In the genomic region with DNA sequence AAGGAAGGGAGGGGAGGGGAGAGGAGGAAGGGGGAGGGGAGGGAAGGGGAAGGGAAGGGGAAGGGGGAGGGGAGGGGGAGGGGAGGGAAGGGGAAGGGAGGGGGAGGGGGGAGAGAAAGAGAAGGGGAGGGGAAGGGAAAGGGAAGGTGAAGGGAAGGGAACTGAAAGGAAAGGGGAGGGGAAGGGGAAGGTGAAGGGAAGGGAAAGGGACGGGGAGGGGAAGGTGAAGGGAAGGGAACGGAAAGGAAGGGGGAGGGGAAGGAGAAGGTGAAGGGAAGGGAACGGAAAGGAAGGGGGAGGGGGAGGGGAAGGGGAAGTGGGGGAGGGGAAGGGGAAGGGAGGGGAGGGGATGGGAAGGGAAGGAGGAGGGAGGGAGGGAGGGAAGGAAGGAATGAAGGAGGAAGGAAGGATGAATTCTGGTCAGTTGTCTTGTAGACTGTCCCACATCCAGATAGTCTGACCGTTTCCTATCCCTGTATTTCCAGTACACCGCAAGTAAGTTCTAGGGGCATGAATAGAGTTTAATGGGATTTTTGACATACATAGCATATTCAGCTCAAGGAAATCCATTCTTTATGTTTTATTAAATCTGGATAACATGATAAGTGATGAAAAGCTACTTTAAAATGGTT, we compare ENCODE assay signal across 28 cellular contexts. TPM values are rescaled to one million over a fixed set of nuclear protein-coding genes. Genes with fewer than 3 reads are reported as not detected.
A peak's percentile ranks its signal among the peaks of the same experiment; 100 is the strongest.
DNase-seq lines count a peak whose midpoint lies in the region; ATAC-seq, FAIRE-seq and TF ChIP-seq lines count a peak whose summit lies in the region.
"Had no signal": no experiment of that assay in that cellular context is flagged by ENCODE, and none has a peak within 500 bp of the region (broad histone marks: within the 10 kb centered on the region; RNA-seq: fewer than 3 reads in every experiment).

No MANE protein-coding gene starts in this region.

- no peaks in the 10 kb centered on the region for H3K9me3 ChIP-seq in K562 (replicated peaks; ENCODE audit: control insufficient read depth, insufficient read depth, low read depth, low read length)
- H3K9me3 ChIP-seq in esophagus muscularis mucosa, result no peaks in the 10 kb centered on the region
- H3K9me3 ChIP-seq: BE2C, BLaER1, Caco-2 had no signal

- H3K79me1 ChIP-seq in mesendoderm (ENCODE audit: low read length), result no peaks in the 10 kb centered on the region

- no peak overlapping the region for H3K23ac ChIP-seq in mesendoderm (ENCODE audit: low read length)

- H2AFZ ChIP-seq in GM23338 (no peak overlapping the region), K562 (ENCODE audit: low read depth, low read length) (no peak overlapping the region)

- no peak overlapping the region for H3K4me3 Mint-ChIP-seq in GM23338
- H3K4me3 Mint-ChIP-seq: CD14-positive monocyte; CD4-positive, alpha-beta memory T cell; CD4-positive, CD25-positive, alpha-beta regulatory T cell; CD8-positive, alpha-beta memory T cell had no signal

- H3K4me3 ChIP-seq in GM23338, result no peak overlapping the region
- H3K4me3 ChIP-seq in K562, result no peak overlapping the region
- no peak overlapping the region for H3K4me3 ChIP-seq in mesendoderm (ENCODE audit: low read length)
- H3K4me3 ChIP-seq in esophagus muscularis mucosa, result no peak overlapping the region
- H3K4me3 ChIP-seq: BLaER1, GM12878 had no signal

- no peak for TF ChIP-seq RAD21 in K562 (CRISPR knock-in tag; conservative IDR thresholded peaks at IDR 0.05 in 1 of 2, IDR thresholded peaks at IDR 0.05 in 1 of 2)

- H3K4me1 Mint-ChIP-seq in GM23338, result peaks cover 6% of the 10 kb centered on the region; the same call in 1 of the 3 replicates
- H3K4me1 Mint-ChIP-seq: CD8-positive, alpha-beta memory T cell had no signal

- CTCF ChIA-PET in K562 (lab: Yijun Ruan, JAX; ENCODE audit: low intra/inter-chr PET ratio), result no interaction called here

- no peak overlapping the region for H3K4me2 ChIP-seq in GM23338
- no peak overlapping the region for H3K4me2 ChIP-seq in K562 (ENCODE audit: insufficient read depth, low read length)
- no peak overlapping the region for H3K4me2 ChIP-seq in mesendoderm (ENCODE audit: low read length)
- H3K4me2 ChIP-seq: BLaER1 had no signal

- H3K27me3 ChIP-seq in GM23338 (ENCODE audit: insufficient read depth) (no peaks in the 10 kb centered on the region), K562 (ENCODE audit: control insufficient read depth in 2 of 2, insufficient read depth in 2 of 2, low read length in 2 of 2) (no peaks in the 10 kb centered on the region; a peak in 2 of 5 replicates), mesendoderm (ENCODE audit: insufficient read depth, low read length, poor library complexity) (no peaks in the 10 kb centered on the region), esophagus muscularis mucosa (no peaks in the 10 kb centered on the region)
- H3K27me3 ChIP-seq: BLaER1 had no signal

- no peak for TF ChIP-seq POLR2A in K562 (conservative IDR thresholded peaks at IDR 0.05)
- TF ChIP-seq POLR2A in esophagus muscularis mucosa (IDR thresholded peaks at IDR 0.05; ENCODE audit: low read depth), result no peak

- H4K20me1 ChIP-seq in GM23338 (replicated peaks; ENCODE audit: insufficient read depth) (no peaks in the 10 kb centered on the region), K562 (replicated peaks; ENCODE audit: control insufficient read depth, insufficient read depth, low read length) (no peaks in the 10 kb centered on the region)
- H4K20me1 ChIP-seq: BLaER1 had no signal

- no peak overlapping the region for H2BK15ac ChIP-seq in mesendoderm (replicated peaks; ENCODE audit: low read depth)

- no peak for FAIRE-seq in K562 (lab: Jason Lieb, UNC)
- FAIRE-seq: GM12878, GM12892, GM18507 had no signal

- H2BK5ac ChIP-seq in mesendoderm (ENCODE audit: low read length), result no peak overlapping the region

- POLR2A ChIA-PET in K562 (lab: Yijun Ruan, JAX), result no interaction called here

- H3K9me3 Mint-ChIP-seq in GM23338, result no peaks in the 10 kb centered on the region
- H3K9me3 Mint-ChIP-seq: CD4-positive, alpha-beta memory T cell; CD4-positive, CD25-positive, alpha-beta regulatory T cell; CD8-positive, alpha-beta memory T cell had no signal

- H3K27ac ChIP-seq in GM23338 (ENCODE audit: low read depth) (no peak overlapping the region), K562 (ENCODE audit: extremely low read depth, low read depth, low read length) (no peak overlapping the region), mesendoderm (ENCODE audit: low read depth, low read length) (no peak overlapping the region), esophagus muscularis mucosa (replicated peaks in 1 of 4) (no peak overlapping the region)
- H3K27ac ChIP-seq: BLaER1 had no signal

- H3K27me3 Mint-ChIP-seq in GM23338 (ENCODE audit: insufficient read depth, low read depth, poor library complexity), result peaks cover 3% of the 10 kb centered on the region
- H3K27me3 Mint-ChIP-seq: CD4-positive, alpha-beta memory T cell; CD4-positive, CD25-positive, alpha-beta regulatory T cell; CD8-positive, alpha-beta memory T cell had no signal

- H3K9ac ChIP-seq in K562 (ENCODE audit: insufficient read depth in 1 of 2, low read depth in 2 of 2, low read length in 2 of 2) (no peak overlapping the region), mesendoderm (ENCODE audit: low read length) (no peak overlapping the region)
- H3K9ac ChIP-seq: BLaER1 had no signal

- H3K18ac ChIP-seq in mesendoderm (ENCODE audit: low read length), result no peak overlapping the region

- intact Hi-C loops in K562 (cut with micrococcal nuclease), result no loop called here
- intact Hi-C loops in esophagus muscularis mucosa (cut with DNase I), result no loop called here

- TF ChIP-seq EP300 in K562 (IDR thresholded peaks at IDR 0.05; ENCODE audit: low read length), result no peak
- no peak for TF ChIP-seq EP300 in esophagus muscularis mucosa (IDR thresholded peaks at IDR 0.05)

- H3K36me3 ChIP-seq in GM23338 (ENCODE audit: insufficient read depth), result peaks cover 5% of the 10 kb centered on the region; the same call in 1 of the 2 replicates
- H3K36me3 ChIP-seq in K562 (ENCODE audit: control insufficient read depth, insufficient read depth, low read length), result no peaks in the 10 kb centered on the region
- H3K36me3 ChIP-seq in mesendoderm (ENCODE audit: control insufficient read depth, insufficient read depth, low read length), result no peaks in the 10 kb centered on the region
- H3K36me3 ChIP-seq in esophagus muscularis mucosa, result peaks cover 0 to 29% (median 0%) of the 10 kb centered on the region in 4 donors
- H3K36me3 ChIP-seq: BE2C had no signal

- peak; percentile 12 for DNase-seq in CMK (ENCODE audit: low read depth)
- peak; percentile 25 for DNase-seq in GM23338 (ENCODE audit: low spot score)
- no peak for DNase-seq in K562 (ENCODE audit: extremely low read depth in 1 of 4, low spot score in 3 of 4)
- DNase-seq in mesendoderm, result peak; percentile 8
- no peak for DNase-seq in NCI-H2081 (lab: John Stamatoyannopoulos, UW)
- DNase-seq in cerebellum (ENCODE audit: low spot score), result no peak
- DNase-seq in esophagus muscularis mucosa (ENCODE audit: extremely low spot score), result no peak
- DNase-seq: 8988T; ACHN; BE2C; C1 segment of cervical spinal cord; Caco-2; Calu3; CD4-positive, alpha-beta memory T cell; CD4-positive, CD25-positive, alpha-beta regulatory T cell; CD8-positive, alpha-beta memory T cell; DMS 273 treated with DMSO at 0.1 percent for 48 hours; DMS153; DMS53; DMS79; DND-41; EL; GDM1 had no signal

- WGBS in K562 (ENCODE audit: insufficient coverage, low coverage, missing lambda C conversion rate), result no CpG with 5 or more reads among the region's 5 CpGs
- WGBS in mesendoderm (ENCODE audit: extremely low coverage, insufficient coverage, low lambda C conversion rate), result no CpG with 5 or more reads among the region's 5 CpGs
- WGBS in esophagus muscularis mucosa, result 85% methylated on average over 4 of the region's 5 CpGs

- H4K5ac ChIP-seq in mesendoderm (ENCODE audit: low read length), result no peak overlapping the region

- TF ChIP-seq CTCF in GM23338 (conservative IDR thresholded peaks at IDR 0.05; ENCODE audit: low read depth in 2 of 2) (no peak), K562 (IDR thresholded peaks at IDR 0.05 in 2 of 3, conservative IDR thresholded peaks at IDR 0.05 in 1 of 3; ENCODE audit: insufficient read depth in 2 of 3, low read depth in 1 of 3, low read length in 3 of 3) (no peak), esophagus muscularis mucosa (IDR thresholded peaks at IDR 0.05) (no peak)

- H3K4ac ChIP-seq in mesendoderm (ENCODE audit: low read depth, low read length), result no peak overlapping the region

- H3K36me3 Mint-ChIP-seq in GM23338 (ENCODE audit: low read depth), result peaks cover 4% of the 10 kb centered on the region; the same call in 1 of the 3 replicates

- H3K4me1 ChIP-seq in GM23338 (ENCODE audit: insufficient read depth) (no peaks in the 10 kb centered on the region), K562 (replicated peaks in 1 of 2; ENCODE audit: control insufficient read depth in 2 of 2, insufficient read depth in 2 of 2, low read length in 2 of 2) (no peaks in the 10 kb centered on the region), mesendoderm (ENCODE audit: control insufficient read depth, low read depth, low read length) (no peaks in the 10 kb centered on the region), esophagus muscularis mucosa (peaks cover 0 to 7% (median 4%) of the 10 kb centered on the region in 4 donors)
- H3K4me1 ChIP-seq: BE2C, BLaER1 had no signal

- H2BK120ac ChIP-seq in mesendoderm (ENCODE audit: low read depth, low read length), result no peak overlapping the region

- in situ Hi-C loops in K562 (cut with MboI), result no loop called here

- BruUV-seq in K562 (replicated peaks; lab: Mats Ljungman, UMichigan), result no TSS peak

- no peaks in the 10 kb centered on the region for H3K9me1 ChIP-seq in K562 (ENCODE audit: control insufficient read depth, insufficient read depth, low read length)

- no peaks in the 10 kb centered on the region for H3K9me2 ChIP-seq in GM23338 (ENCODE audit: insufficient read depth)

- no peak overlapping the region for H4K8ac ChIP-seq in mesendoderm (ENCODE audit: low read depth, low read length)

- no peaks in the 10 kb centered on the region for H3F3A ChIP-seq in GM23338 (replicated peaks; ENCODE audit: low read depth)

- no peak overlapping the region for H2AK5ac ChIP-seq in mesendoderm (ENCODE audit: low read length)

- H3K56ac ChIP-seq in mesendoderm (ENCODE audit: low read length), result no peak overlapping the region

- H3K27ac Mint-ChIP-seq in GM23338, result no peak overlapping the region
- H3K27ac Mint-ChIP-seq: CD4-positive, alpha-beta memory T cell; CD4-positive, CD25-positive, alpha-beta regulatory T cell; CD8-positive, alpha-beta memory T cell had no signal

- ATAC-seq in GM23338, result no peak
- no peak for ATAC-seq in K562
- ATAC-seq: GM12878 had no signal

- H3K79me2 ChIP-seq in GM23338 (replicated peaks; ENCODE audit: insufficient read depth), result no peaks in the 10 kb centered on the region
- no peaks in the 10 kb centered on the region for H3K79me2 ChIP-seq in K562 (ENCODE audit: control insufficient read depth, insufficient read depth, low read length)
- H3K79me2 ChIP-seq in mesendoderm (ENCODE audit: control insufficient read depth, insufficient read depth, low read length), result no peaks in the 10 kb centered on the region

RNA-seq across cellular contexts. Expression of a gene that starts 20.4 kb away (rescaled TPM):
- 23.0 and 25.1 TPM in 2 replicates for total RNA-seq in GM23338 (2014; rRNA removed; shearing (Covaris generic))
- 22.8 and 24.4 TPM in 2 replicates for polyA plus RNA-seq in GM23338 (2016; fragmentation: Nextera tagmentation; extraction: Ambion mirVana)
- total RNA-seq in K562 (2011; cell fraction: chromatin; rRNA removed; ENCODE audit: low replicate concordance), result not detected in 2 replicates
- total RNA-seq in K562 (2011; cell fraction: nucleolus; rRNA removed), result not detected in 2 replicates
- total RNA-seq in K562 (2011; cell fraction: nucleoplasm; rRNA removed), result not detected in 2 replicates
- not detected in 2 replicates for total RNA-seq in K562 (2014; rRNA removed)
- not detected in 2 replicates for total RNA-seq in K562 (2014; rRNA removed; fragmentation: Illumina TruSeq; extraction: Trizol)
- total RNA-seq in K562 (2015; rRNA removed; fragmentation: Illumina TruSeq; extraction: Trizol), result not detected in 2 replicates
- total RNA-seq in K562 (2021), result 0.07 and 0.18 TPM in 2 replicates
- polyA plus RNA-seq in K562 (2011; rRNA removed), result not detected in 2 replicates
- polyA plus RNA-seq in K562 (2011; cell fraction: cytosol; rRNA removed), result not detected in 2 replicates
- polyA plus RNA-seq in K562 (2011; cell fraction: nucleus; rRNA removed), result not detected in 2 replicates
- polyA plus RNA-seq in K562 (2012), result not detected in 2 replicates
- not detected in 2 replicates for polyA plus RNA-seq in K562 (2014; fragmentation: Illumina TruSeq; extraction: Trizol)
- not detected for polyA plus RNA-seq in K562 (2014; fragmentation: Nextera tagmentation; extraction: Ambion mirVana)
- not detected in 2 replicates for polyA plus RNA-seq in K562 (2014; rRNA removed)
- not detected in 2 replicates for polyA minus RNA-seq in K562 (2011; rRNA and poly(A)+ RNA removed)
- not detected in 2 replicates for polyA minus RNA-seq in K562 (2011; cell fraction: cytosol; rRNA and poly(A)+ RNA removed)
- not detected in 2 replicates for polyA minus RNA-seq in K562 (2011; cell fraction: nucleus; rRNA and poly(A)+ RNA removed)
- 8.2 TPM for polyA plus RNA-seq in mesendoderm (2013, experiment 1 of 2)
- polyA plus RNA-seq in mesendoderm (2013, experiment 2 of 2), result 8.2 TPM
- total RNA-seq in cerebellum, result 1.00 TPM
- 1 to 10 TPM; 2.9 to 4.5 (median 3.9) TPM for total RNA-seq in esophagus muscularis mucosa

RNA-seq across cellular contexts. Expression of a gene that starts 46.2 kb away (rescaled TPM):
- 65.3 and 81.9 TPM in 2 replicates for total RNA-seq in GM23338 (2014; rRNA removed; shearing (Covaris generic))
- polyA plus RNA-seq in GM23338 (2016; fragmentation: Nextera tagmentation; extraction: Ambion mirVana), result 113 and 116 TPM in 2 replicates
- total RNA-seq in K562 (2011; cell fraction: chromatin; rRNA removed; ENCODE audit: low replicate concordance), result 5.9 and 14.3 TPM in 2 replicates
- 12.6 and 13.3 TPM in 2 replicates for total RNA-seq in K562 (2011; cell fraction: nucleolus; rRNA removed)
- 16.2 and 20.5 TPM in 2 replicates for total RNA-seq in K562 (2011; cell fraction: nucleoplasm; rRNA removed)
- 158 and 161 TPM in 2 replicates for total RNA-seq in K562 (2014; rRNA removed)
- total RNA-seq in K562 (2014; rRNA removed; fragmentation: Illumina TruSeq; extraction: Trizol), result 125 and 139 TPM in 2 replicates
- 103 and 108 TPM in 2 replicates for total RNA-seq in K562 (2015; rRNA removed; fragmentation: Illumina TruSeq; extraction: Trizol)
- total RNA-seq in K562 (2021), result 93.9 and 104 TPM in 2 replicates
- polyA plus RNA-seq in K562 (2011; rRNA removed), result 109 and 136 TPM in 2 replicates
- polyA plus RNA-seq in K562 (2011; cell fraction: cytosol; rRNA removed), result 52.1 and 71.6 TPM in 2 replicates
- 32.2 and 33.2 TPM in 2 replicates for polyA plus RNA-seq in K562 (2011; cell fraction: nucleus; rRNA removed)
- polyA plus RNA-seq in K562 (2012), result 113 and 132 TPM in 2 replicates
- 89.7 and 95.8 TPM in 2 replicates for polyA plus RNA-seq in K562 (2014; fragmentation: Illumina TruSeq; extraction: Trizol)
- polyA plus RNA-seq in K562 (2014; fragmentation: Nextera tagmentation; extraction: Ambion mirVana), result 10 to 100 TPM; 22.5 to 42.8 TPM
- polyA plus RNA-seq in K562 (2014; rRNA removed), result 199 and 229 TPM in 2 replicates
- 36.7 and 37.5 TPM in 2 replicates for polyA minus RNA-seq in K562 (2011; rRNA and poly(A)+ RNA removed)
- polyA minus RNA-seq in K562 (2011; cell fraction: cytosol; rRNA and poly(A)+ RNA removed), result 13.1 and 19.2 TPM in 2 replicates
- 10.2 and 18.8 TPM in 2 replicates for polyA minus RNA-seq in K562 (2011; cell fraction: nucleus; rRNA and poly(A)+ RNA removed)
- 71.4 TPM for polyA plus RNA-seq in mesendoderm (2013, experiment 1 of 2)
- polyA plus RNA-seq in mesendoderm (2013, experiment 2 of 2), result 71.4 TPM
- 55.1 TPM for total RNA-seq in cerebellum
- total RNA-seq in esophagus muscularis mucosa, result 10 to 100 TPM; 65.2 to 95.9 (median 80.3) TPM

Comparison
In these comparisons a context has a peak if more than half of its experiments do, and no peak if none do; other contexts are left out.
1. DNase-seq: peak in CMK (single experiment), GM23338 (single experiment) and mesendoderm (single experiment); none in K562 (0 of 4), NCI-H2081 (0 of 2), cerebellum (single experiment) and esophagus muscularis mucosa (single experiment).